In genomic region chr7:26152782-26153245, GRCh38 we compare ENCODE assay signal across 8 cellular contexts. TPM values are rescaled to one million over a fixed set of nuclear protein-coding genes. Genes with fewer than 3 reads are reported as not detected.
A peak's percentile ranks its signal among the peaks of the same experiment; 100 is the strongest.
DNase-seq lines count a peak whose midpoint lies in the region; ATAC-seq and TF ChIP-seq lines count a peak whose summit lies in the region.
"Not testable (repeated sequence)": the region's sequence is repeated elsewhere in the genome, so short reads cannot be mapped to it uniquely, and the experiment has no call there.

No MANE protein-coding gene starts in this region.

- H3K36me3 ChIP-seq in GM06990 (ENCODE audit: control insufficient read depth, insufficient read depth, low read length); WERI-Rb-1; left ventricle myocardium inferior; neuron (ENCODE audit: insufficient read depth, low read length); suprapubic skin: not testable (repeated sequence)

- no CpG with 5 or more reads among the region's 54 CpGs for WGBS in suprapubic skin

- H3K4me3 ChIP-seq in GM06990 (replicated peaks; ENCODE audit: low read depth, low read length), result peak overlapping the region; percentile 69
- H3K4me3 ChIP-seq in HL-60 (replicated peaks; ENCODE audit: insufficient read depth, low read length), result peak overlapping the region; percentile 55
- H3K4me3 ChIP-seq in WERI-Rb-1 (ENCODE audit: low read depth, low read length), result peak overlapping the region; percentile 40
- peak overlapping the region; percentile 61 for H3K4me3 ChIP-seq in astrocyte of the spinal cord (ENCODE audit: low read depth, low read length)
- peak overlapping the region; percentile 71 for H3K4me3 ChIP-seq in left ventricle myocardium inferior
- H3K4me3 ChIP-seq in neuron (ENCODE audit: low read length), result peak overlapping the region; percentile 51
- peak overlapping the region; percentile 75 for H3K4me3 ChIP-seq in suprapubic skin

- not testable (repeated sequence) for TF ChIP-seq CTCF in GM06990 (IDR thresholded peaks at IDR 0.05; ENCODE audit: insufficient read depth, low read length, poor library complexity, severe bottlenecking); HL-60 (IDR thresholded peaks at IDR 0.05; ENCODE audit: insufficient read depth, low read length); WERI-Rb-1 (IDR thresholded peaks at IDR 0.05; ENCODE audit: low read depth, low read length); astrocyte of the spinal cord (IDR thresholded peaks at IDR 0.05; ENCODE audit: low read depth, low read length); left ventricle myocardium inferior (IDR thresholded peaks at IDR 0.05; ENCODE audit: borderline replicate concordance); suprapubic skin (IDR thresholded peaks at IDR 0.05)

- peak; percentile 21 for ATAC-seq in GM21737 (IDR thresholded peaks at IDR 0.05; ENCODE audit: unreplicated experiment)

- not testable (repeated sequence) for TF ChIP-seq POLR2A in suprapubic skin (IDR thresholded peaks at IDR 0.05)

- H3K27ac ChIP-seq in HL-60 (replicated peaks); WERI-Rb-1: not testable (repeated sequence)
- peak overlapping the region; percentile 44 for H3K27ac ChIP-seq in left ventricle myocardium inferior (replicated peaks)
- peak overlapping the region; percentile 62 for H3K27ac ChIP-seq in suprapubic skin

- in situ Hi-C loops in astrocyte of the spinal cord (cut with HindIII; ENCODE audit: low sequenced_read_pairs), result not testable (repeated sequence)

- H3K9me3 ChIP-seq in WERI-Rb-1 (ENCODE audit: severe bottlenecking); left ventricle myocardium inferior (replicated peaks); neuron (ENCODE audit: low read length); suprapubic skin: not testable (repeated sequence)

- H3K4me1 ChIP-seq in left ventricle myocardium inferior (peaks cover 26% of the 10 kb centered on the region), suprapubic skin (peaks cover 50% of the 10 kb centered on the region)
- H3K4me1 ChIP-seq in neuron (ENCODE audit: insufficient read depth, low read length), result not testable (repeated sequence)

- DNase-seq in GM06990 (ENCODE audit: extremely low read depth, insufficient read length), result peak; percentile 62
- DNase-seq in HL-60 (ENCODE audit: low read depth in 1 of 2, low spot score in 1 of 2); WERI-Rb-1; astrocyte of the spinal cord (ENCODE audit: low read depth, low spot score); left ventricle myocardium inferior; suprapubic skin (ENCODE audit: low spot score in 2 of 2): not testable (repeated sequence)

- H2AFZ ChIP-seq in neuron (ENCODE audit: low read depth, low read length), result peak overlapping the region; percentile 93

- not testable (repeated sequence) for H3K27me3 ChIP-seq in GM06990 (replicated peaks; ENCODE audit: control insufficient read depth, insufficient read depth, low read length); HL-60 (ENCODE audit: insufficient read depth, poor library complexity, severe bottlenecking); WERI-Rb-1 (ENCODE audit: insufficient read depth, low read depth, severe bottlenecking)
- peaks cover 57% of the 10 kb centered on the region for H3K27me3 ChIP-seq in left ventricle myocardium inferior (ENCODE audit: low read depth)
- peaks cover 46% of the 10 kb centered on the region for H3K27me3 ChIP-seq in neuron (ENCODE audit: insufficient read depth, low read length)
- H3K27me3 ChIP-seq in suprapubic skin, result peaks cover 18% of the 10 kb centered on the region

- TF ChIP-seq EP300 in suprapubic skin (IDR thresholded peaks at IDR 0.05), result not testable (repeated sequence)

- intact Hi-C loops in left ventricle myocardium inferior (cut with micrococcal nuclease), result not testable (repeated sequence)

RNA-seq across cellular contexts. Expression of gene NFE2L3, which starts 0.8 kb away (rescaled TPM):
- total RNA-seq in left ventricle myocardium inferior, result 0.99 TPM
- total RNA-seq in suprapubic skin, result 10 to 100 TPM; 14.1 to 36.3 (median 19.7) TPM

RNA-seq across cellular contexts. Expression of gene HNRNPA2B1, which starts 47.7 kb away (rescaled TPM):
- total RNA-seq in left ventricle myocardium inferior (398 TPM), suprapubic skin (100 to 1,000 TPM in 3 of 4 donors, 10 to 100 TPM in 1; 88.2 to 228 (median 137) TPM)

RNA-seq across cellular contexts. Expression of gene CBX3, which starts 48.7 kb away (rescaled TPM):
- total RNA-seq in left ventricle myocardium inferior, result 58.5 TPM
- total RNA-seq in suprapubic skin, result 10 to 100 TPM; 42.3 to 81.7 (median 44.7) TPM
